Comparison of ENCODE assay signal across 8 cellular contexts in genomic region chr12:56449622-56449984, GRCh38. TPM values are rescaled to one million over a fixed set of nuclear protein-coding genes. Genes with fewer than 3 reads are reported as not detected.
DNase-seq lines count a peak whose midpoint lies in the region; ATAC-seq and TF ChIP-seq lines count a peak whose summit lies in the region.

No MANE protein-coding gene starts in this region.

- no peak for TF ChIP-seq CTCF in mammary epithelial cell (conservative IDR thresholded peaks at IDR 0.05 in 1 of 2, IDR thresholded peaks at IDR 0.05 in 1 of 2; ENCODE audit: extremely low read depth in 1 of 2, insufficient read depth in 1 of 2, low read depth in 1 of 2, low read length in 2 of 2)

- BruUV-seq in mammary epithelial cell (replicated peaks; lab: Mats Ljungman, UMichigan) = TSS peak; percentile 35

- in situ Hi-C loops in mammary epithelial cell (cut with MboI; ENCODE audit: low sequenced_read_pairs in 2 of 2) (no loop called here), G401 (cut with HindIII; ENCODE audit: low sequenced_read_pairs) (no loop called here)

- H3K79me2 ChIP-seq in ACC112 (ENCODE audit: control insufficient read depth, insufficient read depth, low read length, unreplicated experiment) (peaks cover 14% of the 10 kb centered on the region), mammary epithelial cell (ENCODE audit: insufficient read depth, low read length) (peaks cover 16% of the 10 kb centered on the region)

- no peak for ATAC-seq in HG02610 (IDR thresholded peaks at IDR 0.05; ENCODE audit: unreplicated experiment)

- 0 out of 2 replicates have a peak, but pooled peaks cover 3% of the 10 kb centered on the region for H3K9me3 ChIP-seq in HUES64 (ENCODE audit: insufficient read depth, low read depth, low read length)
- no peaks in the 10 kb centered on the region for H3K9me3 ChIP-seq in mammary epithelial cell (replicated peaks; ENCODE audit: insufficient read depth, low read length)
- H3K9me3 ChIP-seq in mucosa of stomach (ENCODE audit: control insufficient read depth, low read length) = no peaks in the 10 kb centered on the region

- H3K27me3 ChIP-seq in ACC112 (ENCODE audit: insufficient read depth, low read length) (no peaks in the 10 kb centered on the region), HUES64 (ENCODE audit: insufficient read depth, low read length) (no peaks in the 10 kb centered on the region), mammary epithelial cell (ENCODE audit: insufficient read depth, low read length) (no peaks in the 10 kb centered on the region), mucosa of stomach (ENCODE audit: control insufficient read depth, insufficient read depth, low read length) (peaks cover 6% of the 10 kb centered on the region)

- H3K4me3 ChIP-seq in ACC112 (ENCODE audit: low read depth, low read length) = peak overlapping the region; percentile 83
- H3K4me3 ChIP-seq in HUES64 (ENCODE audit: low read length) = peak overlapping the region; percentile 85
- peak overlapping the region; percentile 80 to 95 (median 88) for H3K4me3 ChIP-seq in mammary epithelial cell (replicated peaks in 1 of 3; ENCODE audit: insufficient read depth in 1 of 3, low read depth in 2 of 3, low read length in 3 of 3)
- peak overlapping the region; percentile 93 for H3K4me3 ChIP-seq in mucosa of stomach (ENCODE audit: low read length)

- H2AFZ ChIP-seq in ACC112 (ENCODE audit: low read length, unreplicated experiment) (peak overlapping the region; percentile 89), mammary epithelial cell (ENCODE audit: low read depth, low read length) (peak overlapping the region; percentile 97)

- H3K9ac ChIP-seq in HUES64 (ENCODE audit: low read depth, low read length) (peak overlapping the region; percentile 97), mammary epithelial cell (ENCODE audit: insufficient read depth, low read length) (peak overlapping the region; percentile 86), mucosa of stomach (ENCODE audit: low read length) (peak overlapping the region; percentile 91)

- DNase-seq in mammary epithelial cell (no peak), SKM-1 (lab: John Stamatoyannopoulos, UW; ENCODE audit: unreplicated experiment) (no peak), DMS79 treated with DMSO at 0.1 percent for 48 hours (lab: John Stamatoyannopoulos, UW) (no peak), G401 (ENCODE audit: low spot score) (no peak)

- H3K27ac ChIP-seq in ACC112 (ENCODE audit: low read depth, low read length) (peak overlapping the region; percentile 88), HUES64 (ENCODE audit: low read depth, low read length) (peak overlapping the region; percentile 99), mammary epithelial cell (ENCODE audit: insufficient read depth, low read depth, low read length) (peak overlapping the region; percentile 83)

- dilution Hi-C loops in mammary epithelial cell (cut with HindIII; ENCODE audit: low sequenced_read_pairs) = loop anchor here (5.0 kb wide), 2 partner anchors 62 to 107 kb away; no protein-coding TSS in a partner anchor

- CTCF ChIA-PET in mammary epithelial cell (lab: Charles Lee; ENCODE audit: low non-redundant PET) = no interaction called here

- peak overlapping the region; percentile 97 for H3K4me2 ChIP-seq in mammary epithelial cell (ENCODE audit: insufficient read depth, low read depth, low read length)

- intact Hi-C loops in mammary epithelial cell (cut with micrococcal nuclease) = loop anchor here (5.0 kb wide), 1 partner anchor 62 kb away; no protein-coding TSS in a partner anchor

- H4K20me1 ChIP-seq in mammary epithelial cell (ENCODE audit: insufficient read depth, low read length) = no peaks in the 10 kb centered on the region

- H3K4me1 ChIP-seq in ACC112 (ENCODE audit: control insufficient read depth, insufficient read depth, low read length, unreplicated experiment) (no peaks in the 10 kb centered on the region), HUES64 (ENCODE audit: insufficient read depth, low read length) (peaks cover 15% of the 10 kb centered on the region; the same call in 1 of the 2 replicates), mammary epithelial cell (ENCODE audit: insufficient read depth, low read length) (peaks cover 4% of the 10 kb centered on the region), mucosa of stomach (ENCODE audit: control insufficient read depth, insufficient read depth, low read length) (no peaks in the 10 kb centered on the region)

- no peaks in the 10 kb centered on the region for H3K36me3 ChIP-seq in ACC112 (ENCODE audit: insufficient read depth, low read length)
- peaks cover 11% of the 10 kb centered on the region; the same call in 1 of the 2 replicates for H3K36me3 ChIP-seq in HUES64 (ENCODE audit: insufficient read depth, low read length)
- H3K36me3 ChIP-seq in mammary epithelial cell (ENCODE audit: insufficient read depth, low read length) = no peaks in the 10 kb centered on the region
- H3K36me3 ChIP-seq in mucosa of stomach (ENCODE audit: control insufficient read depth, insufficient read depth, low read length) = no peaks in the 10 kb centered on the region

- WGBS in HUES64 = 50% methylated on average over 5 of the region's 5 CpGs
- WGBS in mammary epithelial cell (ENCODE audit: low coverage, missing lambda C conversion rate) = 42% methylated on average over 5 of the region's 5 CpGs

RNA-seq across cellular contexts. Expression of gene TIMELESS, which starts 0.4 kb away (rescaled TPM):
- 63.8 TPM for polyA plus RNA-seq in HUES64 (2013, experiment 1 of 2)
- polyA plus RNA-seq in HUES64 (2013, experiment 2 of 2) = 62.1 TPM
- total RNA-seq in mammary epithelial cell = 10 to 100 TPM in 1 of 2 donors, 1 to 10 TPM in 1; 4.5 to 21.7 TPM
- polyA plus RNA-seq in mammary epithelial cell = 2.6 TPM
- 13.6 TPM for polyA minus RNA-seq in mammary epithelial cell
- 33.3 and 37.4 TPM in 2 replicates for total RNA-seq in G401 (2014; rRNA removed; shearing (Covaris generic))

RNA-seq across cellular contexts. Expression of gene MIP, which starts 4.9 kb away (rescaled TPM):
- polyA plus RNA-seq in HUES64 (2013, experiment 1 of 2) = 0.20 TPM
- not detected for polyA plus RNA-seq in HUES64 (2013, experiment 2 of 2)
- under 1 TPM in 1 of 2 donors, not detected in 1; 0.17 TPM for total RNA-seq in mammary epithelial cell
- polyA plus RNA-seq in mammary epithelial cell = 0.06 TPM
- polyA minus RNA-seq in mammary epithelial cell = not detected
- total RNA-seq in G401 (2014; rRNA removed; shearing (Covaris generic)) = not detected in 2 replicates

RNA-seq across cellular contexts. Expression of gene SPRYD4, which starts 18.8 kb away (rescaled TPM):
- 1.9 TPM for polyA plus RNA-seq in HUES64 (2013, experiment 1 of 2)
- 1.5 TPM for polyA plus RNA-seq in HUES64 (2013, experiment 2 of 2)
- 1 to 10 TPM; 3.0 to 3.5 TPM for total RNA-seq in mammary epithelial cell
- polyA plus RNA-seq in mammary epithelial cell = 2.8 TPM
- polyA minus RNA-seq in mammary epithelial cell = 2.2 TPM
- 2.5 and 2.8 TPM in 2 replicates for total RNA-seq in G401 (2014; rRNA removed; shearing (Covaris generic))

RNA-seq across cellular contexts. Expression of gene GLS2, which starts 38.4 kb away (rescaled TPM):
- 5.5 TPM for polyA plus RNA-seq in HUES64 (2013, experiment 1 of 2)
- 6.8 TPM for polyA plus RNA-seq in HUES64 (2013, experiment 2 of 2)
- total RNA-seq in mammary epithelial cell = 1 to 10 TPM; 4.5 to 6.5 TPM
- polyA plus RNA-seq in mammary epithelial cell = 8.3 TPM
- polyA minus RNA-seq in mammary epithelial cell = 72.9 TPM
- 0.12 and 1.2 TPM in 2 replicates for total RNA-seq in G401 (2014; rRNA removed; shearing (Covaris generic))
